8 cellular contexts compared by ENCODE assay signal in the genomic region with DNA sequence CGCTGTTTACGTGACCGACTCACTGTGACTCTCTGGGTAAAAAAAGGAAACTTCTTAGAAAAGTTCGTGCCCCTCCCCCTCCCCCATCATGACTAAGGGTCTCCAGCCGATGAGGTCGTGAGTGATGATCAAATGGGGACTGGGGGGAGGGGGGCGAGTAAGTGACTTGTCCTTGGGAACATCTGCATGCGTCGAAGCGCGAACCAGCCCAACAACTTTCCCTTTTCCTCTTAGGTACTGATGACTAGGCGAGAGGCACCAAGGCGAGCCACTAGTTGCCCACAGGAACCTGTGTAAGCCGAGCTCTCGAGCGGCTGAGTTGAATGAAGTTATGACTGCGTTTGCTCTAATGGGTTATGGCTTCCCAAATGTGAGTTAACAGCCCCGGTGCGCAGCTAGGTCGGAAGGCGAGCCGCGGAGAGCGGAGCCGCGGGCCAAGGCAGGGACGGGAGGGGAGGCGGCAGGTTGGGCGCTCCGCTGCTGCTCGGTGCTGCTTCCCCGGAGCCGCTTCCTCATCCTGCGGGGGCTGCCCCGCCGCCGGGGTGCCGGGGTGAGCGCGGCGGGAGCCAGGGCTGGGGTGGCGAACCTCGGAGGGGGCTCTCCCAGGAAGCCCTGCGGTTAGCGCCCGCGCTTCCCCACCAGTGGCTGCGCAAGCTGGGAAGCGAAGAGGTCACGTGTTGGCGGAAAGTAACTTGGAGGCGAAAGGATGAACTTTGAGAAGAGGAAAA. TPM values are rescaled to one million over a fixed set of nuclear protein-coding genes. Genes with fewer than 3 reads are reported as not detected.
DNase-seq lines count a peak whose midpoint lies in the region; ATAC-seq and TF ChIP-seq lines count a peak whose summit lies in the region.

No MANE protein-coding gene starts in this region.

- H3K9me3 ChIP-seq in lower lobe of right lung = no peaks in the 10 kb centered on the region

- H3K4me3 ChIP-seq in astrocyte of the cerebellum (ENCODE audit: low read depth, low read length) (peak overlapping the region; percentile 67), lower lobe of right lung (peak overlapping the region; percentile 17)

- no peaks in the 10 kb centered on the region for H3K36me3 ChIP-seq in lower lobe of right lung

- no peak overlapping the region for H3K4me3 Mint-ChIP-seq in effector memory CD8-positive, alpha-beta T cell

- DNase-seq in Daoy (ENCODE audit: low read depth) (peak; percentile 57), astrocyte of the cerebellum (ENCODE audit: low read depth) (no peak), lower lobe of right lung (no peak), NCI-H1694 (lab: John Stamatoyannopoulos, UW) (no peak), epidermal melanocyte (ENCODE audit: insufficient read length, low spot score) (no peak), NOMO-1 treated with DMSO at 0.1 percent for 48 hours (lab: John Stamatoyannopoulos, UW; ENCODE audit: unreplicated experiment) (no peak)
- DNase-seq in effector memory CD8-positive, alpha-beta T cell = no peak

- H3K27ac Mint-ChIP-seq in effector memory CD8-positive, alpha-beta T cell = no peak overlapping the region

- in situ Hi-C loops in astrocyte of the cerebellum (cut with HindIII; ENCODE audit: low sequenced_read_pairs) = loop anchor here (10.0 kb wide), 1 partner anchor 203 kb away; no protein-coding TSS in a partner anchor

- intact Hi-C loops in lower lobe of right lung (cut with DNase I) = no loop called here

- peaks cover 10% of the 10 kb centered on the region for H3K4me1 ChIP-seq in lower lobe of right lung

- H3K9me3 Mint-ChIP-seq in effector memory CD8-positive, alpha-beta T cell = peaks cover 0 to 7% of the 10 kb centered on the region in 2 donors

- TF ChIP-seq CTCF in astrocyte of the cerebellum (IDR thresholded peaks at IDR 0.05; ENCODE audit: low read depth, low read length, missing control alignments) = no peak
- TF ChIP-seq CTCF in lower lobe of right lung (IDR thresholded peaks at IDR 0.05) = no peak

- ATAC-seq in HG02678 (IDR thresholded peaks at IDR 0.05; ENCODE audit: unreplicated experiment) = peak; percentile 45
- ATAC-seq in lower lobe of right lung = peak in 1 of 2 donors; percentile 15
- ATAC-seq in effector memory CD8-positive, alpha-beta T cell (replicated peaks) = no peak

- H3K27me3 ChIP-seq in lower lobe of right lung (ENCODE audit: low read depth) = peaks cover 75% of the 10 kb centered on the region

- H3K27ac ChIP-seq in lower lobe of right lung = no peak overlapping the region

- H3K4me1 Mint-ChIP-seq in effector memory CD8-positive, alpha-beta T cell (ENCODE audit: low read depth in 2 of 2) = peaks cover 0 to 3% of the 10 kb centered on the region in 2 donors

- H3K36me3 Mint-ChIP-seq in effector memory CD8-positive, alpha-beta T cell (ENCODE audit: insufficient read depth) = no peaks in the 10 kb centered on the region

- H3K27me3 Mint-ChIP-seq in effector memory CD8-positive, alpha-beta T cell = peaks cover 50 to 75% of the 10 kb centered on the region in 2 donors

RNA-seq across cellular contexts. Expression of a gene that starts 22.0 kb away (rescaled TPM):
- 11.9 and 12.5 TPM in 2 replicates for total RNA-seq in Daoy (2014; rRNA removed; shearing (Covaris generic))
- 3.4 TPM for total RNA-seq in lower lobe of right lung
